ENCODE assay signal across 1 cellular context in genomic region chr2:224111576-224111975, GRCh38.
TF ChIP-seq lines count a peak whose summit lies in the region.

No MANE protein-coding gene starts in this region.

TF ChIP-seq in SK-N-SH, 30 proteins besides CTCF, POLR2A, EP300 and RAD21 (continued from another document):
- TF ChIP-seq ZBTB33 (IDR thresholded peaks at IDR 0.05; ENCODE audit: borderline replicate concordance, low read depth) (no peak), GATA2 (CRISPR knock-in tag; IDR thresholded peaks at IDR 0.05) (no peak), POLR2AphosphoS5 (IDR thresholded peaks at IDR 0.05; ENCODE audit: low read depth, low read length) (no peak), EZH2phosphoT487 (IDR thresholded peaks at IDR 0.05; ENCODE audit: borderline replicate concordance, low read depth) (no peak), YY1 (IDR thresholded peaks at IDR 0.05; ENCODE audit: low read depth) (no peak), GABPA (IDR thresholded peaks at IDR 0.05; ENCODE audit: low read depth) (no peak), ELF1 (IDR thresholded peaks at IDR 0.05) (no peak), REST (IDR thresholded peaks at IDR 0.05; ENCODE audit: low read depth, low read length) (no peak), MXI1 (IDR thresholded peaks at IDR 0.05; ENCODE audit: low read depth, low read length) (no peak), FOXM1 (IDR thresholded peaks at IDR 0.05; ENCODE audit: low read depth) (no peak), TEAD4 (IDR thresholded peaks at IDR 0.05; ENCODE audit: borderline replicate concordance, insufficient read depth) (no peak), TAF1 (IDR thresholded peaks at IDR 0.05; ENCODE audit: borderline replicate concordance, low read depth, low read length) (no peak)
